ENCODE assay signal across 23 cellular contexts in the genomic region with DNA sequence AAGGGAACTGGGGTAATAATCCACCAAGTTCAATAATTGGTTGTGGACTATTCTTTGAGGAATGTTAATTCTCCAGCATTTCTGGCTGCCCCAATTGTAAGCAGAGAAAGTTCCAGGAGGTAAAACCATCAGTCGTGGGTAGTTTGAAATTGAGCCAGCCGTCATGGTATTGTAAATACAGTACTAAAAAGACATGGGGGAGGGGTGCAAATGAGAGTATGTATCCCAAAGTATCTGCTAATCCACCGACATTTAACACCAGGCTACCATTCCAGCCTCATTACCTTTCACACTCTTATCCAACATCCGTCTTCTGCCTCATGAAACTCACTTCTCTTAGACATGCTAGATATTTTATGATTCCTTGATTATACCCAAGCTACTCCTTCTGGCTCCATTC.
"Had no signal": no experiment of that assay in that cellular context is flagged by ENCODE, and none has a peak within 500 bp of the region (broad histone marks: within the 10 kb centered on the region; RNA-seq: fewer than 3 reads in every experiment).

No MANE protein-coding gene starts in this region.

- H3K36me3 ChIP-seq: stomach, suprapubic skin, tibial nerve had no signal

- H3K4me3 ChIP-seq: lung, stomach, suprapubic skin, tibial nerve had no signal

- H3K27ac Mint-ChIP-seq: activated naive CD8-positive, alpha-beta T cell; activated T-cell treated with anti-CD3 and anti-CD28 coated beads, Interleukin-2, amount 50 U/mL, for 24 hours; activated T-helper 17 cell treated with anti-CD3 and anti-CD28 coated beads, Interleukin-2, amount 50 U/mL, for 72 hours; dendritic cell treated with granulocyte-macrophage colony-stimulating factor and Interleukin-4, amounts not matched to agents 40 ng/mL and 50 ng/mL, for 4 days; mesothelial cell of epicardium; naive thymus-derived CD8-positive, alpha-beta T cell; stimulated activated memory B cell treated with anti-CD40 and anti-IgM and Interleukin-4, amounts not matched to agents 10 μg/mL and 1 μg/mL and 100 μg/mL, for 72 hours had no signal

- H3K4me1 ChIP-seq: parathyroid adenoma, stomach, suprapubic skin, tibial nerve had no signal

- H2AFZ ChIP-seq: parathyroid adenoma had no signal

- H3K9ac ChIP-seq: parathyroid adenoma had no signal

- DNase-seq: activated CD4-positive, alpha-beta T cell treated with anti-CD3 and anti-CD28 coated beads, Interleukin-2, amount 50 U/mL, for 4 hours; activated CD8-positive, alpha-beta memory T cell treated with anti-CD3 and anti-CD28 coated beads for 24 hours; activated CD8-positive, alpha-beta memory T cell treated with anti-CD3 and anti-CD28 coated beads, Interleukin-2, amount 50 U/mL, for 4 hours; activated naive CD4-positive, alpha-beta T cell; activated T-cell treated with anti-CD3 and anti-CD28 coated beads, Interleukin-2, amount 50 U/mL, for 24 hours; effector CD4-positive, alpha-beta T cell; erythroblast; foreskin keratinocyte; kidney; naive thymus-derived CD8-positive, alpha-beta T cell; small intestine; stimulated activated CD4-positive, alpha-beta T cell treated with anti-CD3 and anti-CD28 coated beads, Interleukin-2, amount 100 ng/mL, for 24 hours; stomach; T-helper 1 cell had no signal

- H3K27me3 ChIP-seq: foreskin keratinocyte, stomach, suprapubic skin, tibial nerve had no signal

- H3K27ac ChIP-seq: foreskin keratinocyte, parathyroid adenoma, stomach, suprapubic skin, tibial nerve had no signal

- H3K4me1 Mint-ChIP-seq: activated T-helper 17 cell treated with anti-CD3 and anti-CD28 coated beads, Interleukin-2, amount 50 U/mL, for 72 hours; mesothelial cell of epicardium; naive thymus-derived CD8-positive, alpha-beta T cell; stimulated activated memory B cell treated with anti-CD40 and anti-IgM and Interleukin-4, amounts not matched to agents 10 μg/mL and 1 μg/mL and 100 μg/mL, for 72 hours had no signal

- H3K9me3 Mint-ChIP-seq: activated T-cell treated with anti-CD3 and anti-CD28 coated beads, Interleukin-2, amount 50 U/mL, for 24 hours; dendritic cell treated with granulocyte-macrophage colony-stimulating factor and Interleukin-4, amounts not matched to agents 40 ng/mL and 50 ng/mL, for 4 days; mesothelial cell of epicardium; stimulated activated memory B cell treated with anti-CD40 and anti-IgM and Interleukin-4, amounts not matched to agents 10 μg/mL and 1 μg/mL and 100 μg/mL, for 72 hours had no signal

- H3K4me3 Mint-ChIP-seq: activated naive CD8-positive, alpha-beta T cell; activated T-cell treated with anti-CD3 and anti-CD28 coated beads, Interleukin-2, amount 50 U/mL, for 24 hours; activated T-helper 17 cell treated with anti-CD3 and anti-CD28 coated beads, Interleukin-2, amount 50 U/mL, for 72 hours; dendritic cell treated with granulocyte-macrophage colony-stimulating factor and Interleukin-4, amounts not matched to agents 40 ng/mL and 50 ng/mL, for 4 days; mesothelial cell of epicardium; naive thymus-derived CD8-positive, alpha-beta T cell; stimulated activated memory B cell treated with anti-CD40 and anti-IgM and Interleukin-4, amounts not matched to agents 10 μg/mL and 1 μg/mL and 100 μg/mL, for 72 hours had no signal

- H3K36me3 Mint-ChIP-seq: activated naive CD8-positive, alpha-beta T cell; mesothelial cell of epicardium; naive thymus-derived CD8-positive, alpha-beta T cell; stimulated activated memory B cell treated with anti-CD40 and anti-IgM and Interleukin-4, amounts not matched to agents 10 μg/mL and 1 μg/mL and 100 μg/mL, for 72 hours had no signal

- H3K27me3 Mint-ChIP-seq: activated naive CD8-positive, alpha-beta T cell; activated T-cell treated with anti-CD3 and anti-CD28 coated beads, Interleukin-2, amount 50 U/mL, for 24 hours; activated T-helper 17 cell treated with anti-CD3 and anti-CD28 coated beads, Interleukin-2, amount 50 U/mL, for 72 hours; dendritic cell treated with granulocyte-macrophage colony-stimulating factor and Interleukin-4, amounts not matched to agents 40 ng/mL and 50 ng/mL, for 4 days; stimulated activated memory B cell treated with anti-CD40 and anti-IgM and Interleukin-4, amounts not matched to agents 10 μg/mL and 1 μg/mL and 100 μg/mL, for 72 hours had no signal

- H3K9me3 ChIP-seq: stomach, suprapubic skin, tibial nerve had no signal
